In genomic region chr17:72192409-72193192, GRCh38 we compare ENCODE assay signal across 1 cellular context.
TF ChIP-seq lines count a peak whose summit lies in the region.

No MANE protein-coding gene starts in this region.

TF ChIP-seq in GM23338, 12 proteins besides CTCF, POLR2A, EP300 and RAD21 (continued from another document):
- TF ChIP-seq ZNF462 (CRISPR knock-in tag; IDR thresholded peaks at IDR 0.05): no peak
- no peak for TF ChIP-seq EZH2phosphoT487 (IDR thresholded peaks at IDR 0.05; ENCODE audit: unreplicated experiment)
- no peak for TF ChIP-seq ZNF331 (CRISPR knock-in tag; IDR thresholded peaks at IDR 0.05; ENCODE audit: low read depth)
- no peak for TF ChIP-seq CREB1 (CRISPR knock-in tag; IDR thresholded peaks at IDR 0.05; ENCODE audit: low read depth)
- no peak for TF ChIP-seq POLR2AphosphoS5 (IDR thresholded peaks at IDR 0.05; ENCODE audit: low read depth)
- no peak for TF ChIP-seq NANOG (IDR thresholded peaks at IDR 0.05; ENCODE audit: borderline replicate concordance)
